ENCODE assay signal across 8 cellular contexts in the genomic region with DNA sequence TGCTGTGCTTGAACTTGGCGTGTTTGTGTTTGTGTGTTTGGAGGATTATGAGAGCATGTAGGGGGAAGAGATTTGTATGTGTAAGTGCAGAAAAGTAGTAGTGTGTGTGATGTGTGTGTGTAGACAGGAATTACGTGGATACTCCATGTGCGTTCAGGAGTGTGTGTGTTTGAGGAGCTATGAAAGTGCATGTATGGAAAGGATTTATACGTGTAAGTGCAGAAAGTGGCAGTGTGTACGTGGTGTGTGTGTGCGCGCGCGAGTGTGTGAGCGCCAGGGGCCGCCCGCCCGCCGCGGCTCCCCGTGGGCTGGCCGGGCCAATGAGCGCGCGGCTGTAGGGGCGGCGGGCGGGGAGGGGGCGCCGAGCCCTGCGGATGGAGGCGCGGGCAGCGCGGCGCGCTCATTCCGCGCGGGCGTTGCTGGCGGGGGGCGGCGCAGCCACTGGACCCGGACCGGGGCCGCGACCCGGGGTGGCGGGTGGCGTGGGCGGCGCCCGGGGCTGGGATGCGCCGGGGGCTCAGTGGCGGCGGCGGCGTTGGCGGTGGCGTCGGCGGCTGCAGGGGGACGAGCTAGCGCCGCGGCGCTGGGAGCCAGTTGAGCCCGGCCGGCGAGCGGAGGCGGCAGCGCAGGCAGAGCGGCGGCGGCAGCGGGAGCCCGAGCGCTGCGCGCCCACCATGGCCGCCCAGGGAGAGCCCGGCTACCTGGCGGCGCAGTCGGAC. TPM values are rescaled to one million over a fixed set of nuclear protein-coding genes. Genes with fewer than 3 reads are reported as not detected.
DNase-seq lines count a peak whose midpoint lies in the region; ATAC-seq and TF ChIP-seq lines count a peak whose summit lies in the region.

A gene with protein sequence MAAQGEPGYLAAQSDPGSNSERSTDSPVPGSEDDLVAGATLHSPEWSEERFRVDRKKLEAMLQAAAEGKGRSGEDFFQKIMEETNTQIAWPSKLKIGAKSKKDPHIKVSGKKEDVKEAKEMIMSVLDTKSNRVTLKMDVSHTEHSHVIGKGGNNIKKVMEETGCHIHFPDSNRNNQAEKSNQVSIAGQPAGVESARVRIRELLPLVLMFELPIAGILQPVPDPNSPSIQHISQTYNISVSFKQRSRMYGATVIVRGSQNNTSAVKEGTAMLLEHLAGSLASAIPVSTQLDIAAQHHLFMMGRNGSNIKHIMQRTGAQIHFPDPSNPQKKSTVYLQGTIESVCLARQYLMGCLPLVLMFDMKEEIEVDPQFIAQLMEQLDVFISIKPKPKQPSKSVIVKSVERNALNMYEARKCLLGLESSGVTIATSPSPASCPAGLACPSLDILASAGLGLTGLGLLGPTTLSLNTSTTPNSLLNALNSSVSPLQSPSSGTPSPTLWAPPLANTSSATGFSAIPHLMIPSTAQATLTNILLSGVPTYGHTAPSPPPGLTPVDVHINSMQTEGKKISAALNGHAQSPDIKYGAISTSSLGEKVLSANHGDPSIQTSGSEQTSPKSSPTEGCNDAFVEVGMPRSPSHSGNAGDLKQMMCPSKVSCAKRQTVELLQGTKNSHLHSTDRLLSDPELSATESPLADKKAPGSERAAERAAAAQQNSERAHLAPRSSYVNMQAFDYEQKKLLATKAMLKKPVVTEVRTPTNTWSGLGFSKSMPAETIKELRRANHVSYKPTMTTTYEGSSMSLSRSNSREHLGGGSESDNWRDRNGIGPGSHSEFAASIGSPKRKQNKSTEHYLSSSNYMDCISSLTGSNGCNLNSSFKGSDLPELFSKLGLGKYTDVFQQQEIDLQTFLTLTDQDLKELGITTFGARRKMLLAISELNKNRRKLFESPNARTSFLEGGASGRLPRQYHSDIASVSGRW (plus strand): TSS at position 403 of the 719 bp plus-strand sequence. CDS start 272 bp downstream, at position 675.

- peaks cover 35% of the 10 kb centered on the region for H3K79me2 ChIP-seq in SK-N-SH (ENCODE audit: insufficient read depth)

- peak within 1 kb of the TSS; percentile 67 to 86 (median 80) for H3K4me3 Mint-ChIP-seq in CD4-positive, alpha-beta memory T cell
- H3K4me3 Mint-ChIP-seq in endothelial cell (ENCODE audit: unreplicated experiment) = peak within 1 kb of the TSS; percentile 97

- H3K36me3 Mint-ChIP-seq in CD4-positive, alpha-beta memory T cell = no peaks in the 10 kb centered on the region
- H3K36me3 Mint-ChIP-seq in endothelial cell (ENCODE audit: low read depth, unreplicated experiment) = peaks cover 5% of the 10 kb centered on the region

- no peaks in the 10 kb centered on the region for H3K9me3 ChIP-seq in CD4-positive, alpha-beta memory T cell (ENCODE audit: control insufficient read depth in 1 of 2, low read length in 2 of 2)
- H3K9me3 ChIP-seq in HAP-1 (no peaks in the 10 kb centered on the region), SK-N-SH (no peaks in the 10 kb centered on the region), lower lobe of right lung (no peaks in the 10 kb centered on the region)

- peak within 1 kb of the TSS; percentile 77 for H2AFZ ChIP-seq in SK-N-SH (ENCODE audit: low read depth)

- CTCF ChIA-PET in CD4-positive, alpha-beta memory T cell (lab: Charles Lee; ENCODE audit: partially characterized antibody) = no interaction called here
- CTCF ChIA-PET in SK-N-SH (lab: Yijun Ruan, JAX) = interaction anchor here (0.8 to 1.8 kb wide), 3 partner anchors 14 to 128 kb away, joined by 3 to 6 read pairs (median 4); no protein-coding TSS in a partner anchor

- peaks cover 6 to 15% (median 9%) of the 10 kb centered on the region in 4 donors for H3K4me1 Mint-ChIP-seq in CD4-positive, alpha-beta memory T cell
- peaks cover 10% of the 10 kb centered on the region for H3K4me1 Mint-ChIP-seq in endothelial cell (ENCODE audit: unreplicated experiment)

- WGBS in SK-N-SH (ENCODE audit: low lambda C conversion rate) = 3% methylated on average over 17 of the region's 83 CpGs

- peak within 1 kb of the TSS; percentile 98 for H3K4me2 ChIP-seq in SK-N-SH

- DNase-seq in CD4-positive, alpha-beta memory T cell = no peak
- DNase-seq in HAP-1 (ENCODE audit: low spot score in 2 of 2) = peak; percentile 34 to 64
- peak; percentile 93 for DNase-seq in SK-N-SH
- peak; percentile 54 for DNase-seq in endothelial cell (ENCODE audit: low spot score)
- DNase-seq in lower lobe of right lung = no peak
- peak; percentile 36 for DNase-seq in stromal cell of bone marrow (ENCODE audit: low read depth)
- DNase-seq in NCI-H446 treated with DMSO at 0.1 percent for 48 hours (lab: John Stamatoyannopoulos, UW) = no peak

- no peak within 1 kb of the TSS for H3K4me3 ChIP-seq in CD4-positive, alpha-beta memory T cell (ENCODE audit: low read length in 2 of 2)
- peak within 1 kb of the TSS; percentile 57 for H3K4me3 ChIP-seq in HAP-1
- peak within 1 kb of the TSS; percentile 75 to 93 for H3K4me3 ChIP-seq in SK-N-SH (ENCODE audit: low read depth in 2 of 2, low read length in 1 of 2)
- H3K4me3 ChIP-seq in lower lobe of right lung = peak within 1 kb of the TSS; percentile 64

- H3F3A ChIP-seq in SK-N-SH (replicated peaks; ENCODE audit: insufficient read depth) = peaks cover 5% of the 10 kb centered on the region

- peak; percentile 29 for TF ChIP-seq RAD21 in SK-N-SH (IDR thresholded peaks at IDR 0.05; ENCODE audit: low read length)

- H3K9me3 Mint-ChIP-seq in CD4-positive, alpha-beta memory T cell = no peaks in the 10 kb centered on the region
- H3K9me3 Mint-ChIP-seq in endothelial cell (ENCODE audit: unreplicated experiment) = no peaks in the 10 kb centered on the region

- H3K27ac Mint-ChIP-seq in CD4-positive, alpha-beta memory T cell = peak within 1 kb of the TSS in 2 of 7 donors; percentile 36 to 47
- peak within 1 kb of the TSS; percentile 52 for H3K27ac Mint-ChIP-seq in endothelial cell (ENCODE audit: unreplicated experiment)

- in situ Hi-C loops in HAP-1 (cut with MboI; ENCODE audit: low sequenced_read_pairs) = no loop called here

- TF ChIP-seq CTCF in SK-N-SH (IDR thresholded peaks at IDR 0.05) (no peak; the same call in 1 of the 2 replicates), endothelial cell (IDR thresholded peaks at IDR 0.05; ENCODE audit: unreplicated experiment) (no peak), lower lobe of right lung (IDR thresholded peaks at IDR 0.05) (no peak)

- no peak within 1 kb of the TSS for H3K27ac ChIP-seq in CD4-positive, alpha-beta memory T cell (ENCODE audit: low read depth, low read length)
- H3K27ac ChIP-seq in SK-N-SH (ENCODE audit: low read depth in 2 of 2, low read length in 1 of 2) = peak within 1 kb of the TSS; percentile 41 to 86; a peak in 3 of 4 replicates
- peak within 1 kb of the TSS; percentile 76 for H3K27ac ChIP-seq in lower lobe of right lung

- H3K9me2 ChIP-seq in SK-N-SH = no peaks in the 10 kb centered on the region

- no peaks in the 10 kb centered on the region for H3K36me3 ChIP-seq in CD4-positive, alpha-beta memory T cell (ENCODE audit: insufficient read depth, low read length)
- no peaks in the 10 kb centered on the region for H3K36me3 ChIP-seq in HAP-1 (replicated peaks)
- H3K36me3 ChIP-seq in SK-N-SH (replicated peaks in 1 of 2; ENCODE audit: control insufficient read depth in 1 of 2, insufficient read depth in 2 of 2, low read length in 1 of 2) = no peaks in the 10 kb centered on the region
- no peaks in the 10 kb centered on the region for H3K36me3 ChIP-seq in lower lobe of right lung

- intact Hi-C loops in CD4-positive, alpha-beta memory T cell (cut with micrococcal nuclease) = no loop called here
- intact Hi-C loops in lower lobe of right lung (cut with DNase I) = no loop called here

- peak within 1 kb of the TSS; percentile 69 for H3K9ac ChIP-seq in SK-N-SH

- H3K27me3 Mint-ChIP-seq in CD4-positive, alpha-beta memory T cell = peaks cover 25 to 30% of the 10 kb centered on the region in 2 donors
- peaks cover 3% of the 10 kb centered on the region for H3K27me3 Mint-ChIP-seq in endothelial cell (ENCODE audit: unreplicated experiment)

- ATAC-seq in lower lobe of right lung (peak; percentile 66 to 71), HG02588 (IDR thresholded peaks at IDR 0.05; ENCODE audit: unreplicated experiment) (no peak)

- H3K27me3 ChIP-seq in CD4-positive, alpha-beta memory T cell (ENCODE audit: insufficient read depth, low read length) = no peaks in the 10 kb centered on the region
- H3K27me3 ChIP-seq in HAP-1 (ENCODE audit: low read depth) (0 out of 2 replicates have a peak, but pooled peaks cover 7% of the 10 kb centered on the region), SK-N-SH (ENCODE audit: insufficient read depth) (no peaks in the 10 kb centered on the region), lower lobe of right lung (ENCODE audit: low read depth) (peaks cover 29% of the 10 kb centered on the region)

- POLR2A ChIA-PET in CD4-positive, alpha-beta memory T cell (lab: Charles Lee; ENCODE audit: partially characterized antibody) = no interaction called here
- POLR2A ChIA-PET in SK-N-SH (lab: Yijun Ruan, JAX) = no interaction called here

- no peaks in the 10 kb centered on the region for H4K20me1 ChIP-seq in SK-N-SH (ENCODE audit: insufficient read depth)

- no peaks in the 10 kb centered on the region for H3K4me1 ChIP-seq in CD4-positive, alpha-beta memory T cell (ENCODE audit: insufficient read depth, low read length)
- H3K4me1 ChIP-seq in HAP-1 = peaks cover 10% of the 10 kb centered on the region
- peaks cover 0 to 5% of the 10 kb centered on the region in 2 experiments; a peak in 2 of 4 replicates for H3K4me1 ChIP-seq in SK-N-SH (ENCODE audit: control insufficient read depth in 1 of 2, insufficient read depth in 2 of 2, low read depth in 1 of 2, low read length in 1 of 2)
- peaks cover 14% of the 10 kb centered on the region for H3K4me1 ChIP-seq in lower lobe of right lung

- no peak for TF ChIP-seq EP300 in SK-N-SH (IDR thresholded peaks at IDR 0.05; ENCODE audit: borderline replicate concordance in 1 of 2, low read depth in 1 of 2, low read length in 1 of 2)

TF ChIP-seq in SK-N-SH, 30 proteins besides CTCF, POLR2A, EP300 and RAD21 (continues in another document):
- no peak for TF ChIP-seq FOSL2 (IDR thresholded peaks at IDR 0.05; ENCODE audit: borderline replicate concordance, low read depth)
- TF ChIP-seq, protein P1, sequence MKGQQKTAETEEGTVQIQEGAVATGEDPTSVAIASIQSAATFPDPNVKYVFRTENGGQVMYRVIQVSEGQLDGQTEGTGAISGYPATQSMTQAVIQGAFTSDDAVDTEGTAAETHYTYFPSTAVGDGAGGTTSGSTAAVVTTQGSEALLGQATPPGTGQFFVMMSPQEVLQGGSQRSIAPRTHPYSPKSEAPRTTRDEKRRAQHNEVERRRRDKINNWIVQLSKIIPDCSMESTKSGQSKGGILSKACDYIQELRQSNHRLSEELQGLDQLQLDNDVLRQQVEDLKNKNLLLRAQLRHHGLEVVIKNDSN (IDR thresholded peaks at IDR 0.05; ENCODE audit: borderline replicate concordance, low read depth) = peak; percentile 64; the same call in 1 of the 2 replicates
- TF ChIP-seq NRF1 (IDR thresholded peaks at IDR 0.05; ENCODE audit: low read depth, low read length) = 0 out of 2 replicates have a peak, but pooled peaks have one; percentile 18
- peak; percentile 16; the same call in 1 of the 2 replicates for TF ChIP-seq YY1 (IDR thresholded peaks at IDR 0.05; ENCODE audit: low read depth)

RNA-seq across cellular contexts. Expression of the gene that starts here (rescaled TPM):
- total RNA-seq in CD4-positive, alpha-beta memory T cell = not detected
- polyA plus RNA-seq in CD4-positive, alpha-beta memory T cell = not detected
- polyA plus RNA-seq in SK-N-SH (2012; rRNA removed) = 1.5 and 2.2 TPM in 2 replicates
- 1.7 and 1.8 TPM in 2 replicates for polyA plus RNA-seq in SK-N-SH (2012; cell fraction: cytosol; rRNA removed)
- 1.5 and 3.0 TPM in 2 replicates for polyA plus RNA-seq in SK-N-SH (2012; cell fraction: nucleus; rRNA removed)
- total RNA-seq in endothelial cell (ENCODE audit: unreplicated experiment) (1.1 TPM), lower lobe of right lung (11.0 TPM)

Comparison
In these comparisons a context has a peak if more than half of its experiments do, and no peak if none do; other contexts are left out.
1. DNase-seq: peak in HAP-1 (2 of 2), SK-N-SH (single experiment), endothelial cell (single experiment) and stromal cell of bone marrow (single experiment); none in CD4-positive, alpha-beta memory T cell (0 of 5), lower lobe of right lung (single experiment) and NCI-H446 treated with DMSO at 0.1 percent for 48 hours (single experiment).
2. H3K4me3 ChIP-seq: peak in HAP-1 (single experiment), SK-N-SH (2 of 2) and lower lobe of right lung (single experiment); none in CD4-positive, alpha-beta memory T cell (0 of 2).